Comparison of ENCODE assay signal across 29 cellular contexts in the genomic region with DNA sequence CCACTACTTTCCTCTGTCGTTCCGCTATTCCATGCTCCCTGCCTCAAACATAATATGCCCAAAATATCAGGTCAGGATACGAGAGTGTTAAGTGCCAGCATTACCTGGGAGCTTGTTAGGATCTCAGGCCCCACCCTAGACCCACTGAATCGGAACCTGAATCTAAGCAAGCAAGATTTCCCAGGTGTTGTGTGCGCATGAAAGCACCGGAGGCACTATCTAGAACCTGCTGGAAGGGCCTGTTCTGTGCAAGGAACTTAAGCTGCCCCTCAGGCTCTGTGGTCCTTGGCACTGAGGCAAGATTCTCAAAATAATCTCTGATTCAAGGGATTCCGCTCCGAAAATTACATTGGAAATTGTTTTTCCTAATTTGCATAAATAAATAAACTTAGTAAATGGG.
A peak's percentile ranks its signal among the peaks of the same experiment; 100 is the strongest.
DNase-seq lines count a peak whose midpoint lies in the region; ATAC-seq and TF ChIP-seq lines count a peak whose summit lies in the region.
"Had no signal": no experiment of that assay in that cellular context is flagged by ENCODE, and none has a peak within 500 bp of the region (broad histone marks: within the 10 kb centered on the region; RNA-seq: fewer than 3 reads in every experiment).

No MANE protein-coding gene starts in this region.

- H2BK120ac ChIP-seq in trophoblast cell (ENCODE audit: insufficient read depth, low read length, poor library complexity) = peak overlapping the region; percentile 48

- CTCF ChIA-PET in T-cell (lab: Charles Lee) = no interaction called here

- no peaks in the 10 kb centered on the region for H3K9me3 Mint-ChIP-seq in activated naive CD4-positive, alpha-beta T cell treated with anti-CD3 and anti-CD28 coated beads, Interleukin-2, amount 50 U/mL, for 24 hours
- H3K9me3 Mint-ChIP-seq in T-cell (no peaks in the 10 kb centered on the region), osteocyte (ENCODE audit: unreplicated experiment) (no peaks in the 10 kb centered on the region)
- H3K9me3 Mint-ChIP-seq: CD8-positive, alpha-beta T cell had no signal

- H3K4me2 ChIP-seq in trophoblast cell (ENCODE audit: low read length) = no peak overlapping the region
- H3K4me2 ChIP-seq: BLaER1 had no signal

- H3K27me3 ChIP-seq in esophagus (ENCODE audit: control insufficient read depth in 1 of 2, insufficient read depth in 2 of 2, low read length in 2 of 2) = no peaks in the 10 kb centered on the region
- no peaks in the 10 kb centered on the region for H3K27me3 ChIP-seq in trophoblast cell (ENCODE audit: insufficient read depth, low read length)
- H3K27me3 ChIP-seq: BLaER1, SJSA1 had no signal

- H4K91ac ChIP-seq in trophoblast cell (ENCODE audit: low read depth, low read length) = peak overlapping the region; percentile 27

- H2BK12ac ChIP-seq in trophoblast cell (ENCODE audit: low read length) = peak overlapping the region; percentile 32

- H4K12ac ChIP-seq in trophoblast cell (ENCODE audit: low read depth, low read length) = no peak overlapping the region

- peaks cover 0 to 2% of the 10 kb centered on the region in 2 donors for H3K9me3 ChIP-seq in esophagus (ENCODE audit: control insufficient read depth in 2 of 2, insufficient read depth in 1 of 2, low read depth in 1 of 2, low read length in 1 of 2)
- H3K9me3 ChIP-seq in trophoblast cell (ENCODE audit: insufficient read depth, low read depth, low read length) = no peaks in the 10 kb centered on the region
- H3K9me3 ChIP-seq: BLaER1, SJSA1 had no signal

- H3K9ac ChIP-seq in trophoblast cell (ENCODE audit: low read length) = no peak overlapping the region
- H3K9ac ChIP-seq: BLaER1 had no signal

- no peaks in the 10 kb centered on the region for H3K27me3 Mint-ChIP-seq in activated naive CD4-positive, alpha-beta T cell treated with anti-CD3 and anti-CD28 coated beads, Interleukin-2, amount 50 U/mL, for 24 hours
- H3K27me3 Mint-ChIP-seq in T-cell (no peaks in the 10 kb centered on the region), osteocyte (ENCODE audit: unreplicated experiment) (no peaks in the 10 kb centered on the region)

- POLR2A ChIA-PET in T-cell (lab: Charles Lee) = interaction anchor here in 1 of 2 donors (0.6 kb wide), 1 partner anchor 73 kb away, joined by 5 read pairs; no protein-coding TSS in a partner anchor

- WGBS in esophagus, 2 donors = 64 to 77% methylated on average over 8 of the region's 8 CpGs
- no CpG with 5 or more reads among the region's 8 CpGs for WGBS in trophoblast cell (ENCODE audit: extremely low coverage, insufficient coverage, insufficient read length)

- no peak for DNase-seq in activated naive CD4-positive, alpha-beta T cell (lab: John Stamatoyannopoulos, UW)
- no peak for DNase-seq in T-cell
- DNase-seq in trophoblast cell = no peak
- DNase-seq in OCI-M1 (lab: John Stamatoyannopoulos, UW) = no peak
- DNase-seq in osteocyte (ENCODE audit: extremely low spot score, unreplicated experiment) = no peak
- DNase-seq: 8988T; ACHN; CD8-positive, alpha-beta T cell; DMS 273 treated with DMSO at 0.1 percent for 48 hours; DMS79; EL; GDM1; KBM-7; MV-4-11; NCI-H1105; NCI-H146; NCI-H1930; NCI-H2107; NCI-H446 treated with DMSO at 0.1 percent for 48 hours; NCI-H82; NK-92 treated with Interleukin-12 subunit alpha and Interleukin-12 subunit beta, amount 100 ng/mL, for 24 hours; Right ventricle myocardium superior; RPMI8226 had no signal

- no peak overlapping the region for H3K18ac ChIP-seq in trophoblast cell (ENCODE audit: low read length)

- H3K4me1 Mint-ChIP-seq in activated naive CD4-positive, alpha-beta T cell treated with anti-CD3 and anti-CD28 coated beads, Interleukin-2, amount 50 U/mL, for 24 hours = peaks cover 29% of the 10 kb centered on the region
- H3K4me1 Mint-ChIP-seq in T-cell (peaks cover 15 to 24% (median 16%) of the 10 kb centered on the region in 3 donors), osteocyte (ENCODE audit: unreplicated experiment) (no peaks in the 10 kb centered on the region)

- no peak overlapping the region for H3K4ac ChIP-seq in trophoblast cell (ENCODE audit: low read depth, low read length)

- H3K36me3 Mint-ChIP-seq in activated naive CD4-positive, alpha-beta T cell treated with anti-CD3 and anti-CD28 coated beads, Interleukin-2, amount 50 U/mL, for 24 hours = peaks cover 7% of the 10 kb centered on the region
- H3K36me3 Mint-ChIP-seq in T-cell = peaks cover 23% of the 10 kb centered on the region
- peaks cover 4% of the 10 kb centered on the region for H3K36me3 Mint-ChIP-seq in osteocyte (ENCODE audit: unreplicated experiment)

- no peak for TF ChIP-seq CTCF in osteocyte (IDR thresholded peaks at IDR 0.05)

- H3K4me1 ChIP-seq in esophagus (ENCODE audit: control insufficient read depth in 2 of 2, insufficient read depth in 2 of 2, low read length in 1 of 2) = peaks cover 5 to 9% of the 10 kb centered on the region in 2 donors
- peaks cover 2 to 6% of the 10 kb centered on the region in 2 experiments for H3K4me1 ChIP-seq in trophoblast cell (ENCODE audit: control insufficient read depth in 1 of 2, insufficient read depth in 2 of 2, low read length in 2 of 2)
- H3K4me1 ChIP-seq: SJSA1 had no signal

- H3K4me3 Mint-ChIP-seq in activated naive CD4-positive, alpha-beta T cell treated with anti-CD3 and anti-CD28 coated beads, Interleukin-2, amount 50 U/mL, for 24 hours = no peak overlapping the region
- H3K4me3 Mint-ChIP-seq in T-cell = no peak overlapping the region
- no peak overlapping the region for H3K4me3 Mint-ChIP-seq in osteocyte (ENCODE audit: unreplicated experiment)
- H3K4me3 Mint-ChIP-seq: CD8-positive, alpha-beta T cell had no signal

- ATAC-seq in T-cell (replicated peaks in 1 of 4) (no peak), HG03521 (IDR thresholded peaks at IDR 0.05; ENCODE audit: unreplicated experiment) (no peak)
- ATAC-seq: CD8-positive, alpha-beta T cell; GM12878 had no signal

- H2AK5ac ChIP-seq in trophoblast cell (ENCODE audit: low read length) = peak overlapping the region; percentile 44

- H3K27ac ChIP-seq in esophagus (ENCODE audit: low read depth in 2 of 2, low read length in 1 of 2) = peak overlapping the region; percentile 15 to 17
- H3K27ac ChIP-seq in trophoblast cell (ENCODE audit: low read depth, low read length) = no peak overlapping the region
- H3K27ac ChIP-seq: BLaER1, SJSA1 had no signal

- H3K79me2 ChIP-seq in trophoblast cell (ENCODE audit: control insufficient read depth, insufficient read depth, low read length, poor library complexity) = no peaks in the 10 kb centered on the region

- H3K27ac Mint-ChIP-seq in activated naive CD4-positive, alpha-beta T cell treated with anti-CD3 and anti-CD28 coated beads, Interleukin-2, amount 50 U/mL, for 24 hours = peak overlapping the region; percentile 86
- H3K27ac Mint-ChIP-seq in T-cell = peak overlapping the region; percentile 3 to 54
- H3K27ac Mint-ChIP-seq in osteocyte (ENCODE audit: unreplicated experiment) = no peak overlapping the region
- H3K27ac Mint-ChIP-seq: CD8-positive, alpha-beta T cell had no signal

- H3K4me3 ChIP-seq in esophagus (ENCODE audit: low read depth in 1 of 2, low read length in 2 of 2) = no peak overlapping the region
- no peak overlapping the region for H3K4me3 ChIP-seq in trophoblast cell (ENCODE audit: low read depth, low read length)
- H3K4me3 ChIP-seq: BLaER1, GM12878, SJSA1 had no signal

- H2BK5ac ChIP-seq in trophoblast cell (ENCODE audit: low read depth, low read length, poor library complexity) = no peak overlapping the region

- H3K36me3 ChIP-seq in esophagus (ENCODE audit: control insufficient read depth in 2 of 2, insufficient read depth in 2 of 2, low read length in 1 of 2) (no peaks in the 10 kb centered on the region), trophoblast cell (ENCODE audit: control insufficient read depth in 1 of 2, insufficient read depth in 2 of 2, low read length in 2 of 2) (no peaks in the 10 kb centered on the region)
- H3K36me3 ChIP-seq: SJSA1 had no signal

- no peak overlapping the region for H2AFZ ChIP-seq in trophoblast cell (ENCODE audit: insufficient read depth, low read length, poor library complexity)

- H3K79me1 ChIP-seq in trophoblast cell (ENCODE audit: low read length) = peaks cover 5% of the 10 kb centered on the region

- peak overlapping the region; percentile 22 for H3K14ac ChIP-seq in trophoblast cell (ENCODE audit: low read length)

- no peak overlapping the region for H3K23ac ChIP-seq in trophoblast cell (ENCODE audit: low read length)

- no peak overlapping the region for H4K8ac ChIP-seq in trophoblast cell (ENCODE audit: low read depth, low read length)
